1 cellular context compared by ENCODE assay signal in genomic region chr16:12803203-12804093, GRCh38.
TF ChIP-seq lines count a peak whose summit lies in the region.

Gene CPPED1, minus strand, starts transcription at chr16:12803887. Its CDS starts 111 bp downstream, at chr16:12803776.

TF ChIP-seq in GM12878, 131 proteins besides CTCF, POLR2A, EP300 and RAD21 (continued from another document and continues in another):
- TF ChIP-seq NR2C2 (IDR thresholded peaks at IDR 0.05; ENCODE audit: borderline replicate concordance, control insufficient read depth, insufficient read length, low read depth) (peak; percentile 82), SMAD1 (IDR thresholded peaks at IDR 0.05; ENCODE audit: low read depth, partially characterized antibody) (no peak), MYC (IDR thresholded peaks at IDR 0.05; ENCODE audit: insufficient read depth, insufficient read length, insufficient replicate concordance, low read length, severe bottlenecking) (no peak), E4F1 (IDR thresholded peaks at IDR 0.05; ENCODE audit: borderline replicate concordance, partially characterized antibody) (peak; percentile 37), FOXM1 (IDR thresholded peaks at IDR 0.05; ENCODE audit: low read depth, low read length) (0 out of 2 replicates have a peak, but pooled peaks have one; percentile 32), CREB1 (IDR thresholded peaks at IDR 0.05; ENCODE audit: low read depth) (peak; percentile 57), USF1 (IDR thresholded peaks at IDR 0.05; ENCODE audit: borderline replicate concordance, extremely low read length, insufficient read depth, low read depth, low read length) (peak; percentile 45), SREBF1 (IDR thresholded peaks at IDR 0.05; ENCODE audit: low read length) (no peak), E2F4 (IDR thresholded peaks at IDR 0.05; ENCODE audit: low read depth, low read length) (peak; percentile 3; the same call in 1 of the 2 replicates), ATF3 (IDR thresholded peaks at IDR 0.05; ENCODE audit: borderline replicate concordance, extremely low read depth, low read depth, low read length) (no peak), TCF7 (IDR thresholded peaks at IDR 0.05; ENCODE audit: borderline replicate concordance) (peak; percentile 86; the same call in 1 of the 2 replicates), REST (IDR thresholded peaks at IDR 0.05; ENCODE audit: low read depth, low read length) (0 out of 2 replicates have a peak, but pooled peaks have one; percentile 18), ESRRA (IDR thresholded peaks at IDR 0.05; ENCODE audit: low read length) (peak; percentile 90), RB1 (IDR thresholded peaks at IDR 0.05; ENCODE audit: borderline replicate concordance) (peak; percentile 97; the same call in 1 of the 2 replicates), PKNOX1 (IDR thresholded peaks at IDR 0.05) (peak; percentile 55), CHD1 (IDR thresholded peaks at IDR 0.05; ENCODE audit: low read depth, low read length) (no peak), ZBED1 (IDR thresholded peaks at IDR 0.05; ENCODE audit: borderline replicate concordance) (peak; percentile 87), NFYA (IDR thresholded peaks at IDR 0.05; ENCODE audit: borderline replicate concordance, low read depth, low read length) (no peak), RCOR1 (conservative IDR thresholded peaks at IDR 0.05; ENCODE audit: low read depth, low read length) (peak; percentile 85; the same call in 1 of the 2 replicates), HDAC6 (IDR thresholded peaks at IDR 0.05; ENCODE audit: unreplicated experiment) (no peak), SPI1 (IDR thresholded peaks at IDR 0.05; ENCODE audit: borderline replicate concordance, insufficient read depth, low read depth, low read length) (no peak), ZNF24 (IDR thresholded peaks at IDR 0.05) (peak; percentile 46; the same call in 1 of the 2 replicates), BRCA1 (IDR thresholded peaks at IDR 0.05; ENCODE audit: low read depth, low read length) (0 out of 2 replicates have a peak, but pooled peaks have one; percentile 11), SRF (IDR thresholded peaks at IDR 0.05; ENCODE audit: low read depth in 2 of 2, low read length in 2 of 2) (peak; percentile 94 to 99), ZBTB40 (IDR thresholded peaks at IDR 0.05; ENCODE audit: borderline replicate concordance) (peak; percentile 96), CREM (IDR thresholded peaks at IDR 0.05; ENCODE audit: low read depth) (peak; percentile 73), E2F8 (IDR thresholded peaks at IDR 0.05; ENCODE audit: low read depth, partially characterized antibody) (peak; percentile 58), MYB (IDR thresholded peaks at IDR 0.05; ENCODE audit: borderline replicate concordance, low read depth, low read length) (no peak), SUZ12 (IDR thresholded peaks at IDR 0.05; ENCODE audit: unreplicated experiment) (no peak), BACH1 (IDR thresholded peaks at IDR 0.05; ENCODE audit: borderline replicate concordance) (peak; percentile 92), SIN3A (IDR thresholded peaks at IDR 0.05; ENCODE audit: low read depth, low read length) (peak; percentile 77; the same call in 1 of the 2 replicates), SMAD5 (IDR thresholded peaks at IDR 0.05; ENCODE audit: low read depth) (peak; percentile 83), HDAC2 (IDR thresholded peaks at IDR 0.05) (no peak), RFX5 (IDR thresholded peaks at IDR 0.05; ENCODE audit: low read depth, low read length) (no peak), ZZZ3 (IDR thresholded peaks at IDR 0.05; ENCODE audit: control insufficient read depth, insufficient read length, low read depth) (no peak), ZNF687 (IDR thresholded peaks at IDR 0.05) (peak; percentile 83), BCL11A (IDR thresholded peaks at IDR 0.05; ENCODE audit: low read depth, low read length) (no peak), JUNB (IDR thresholded peaks at IDR 0.05) (no peak), TAF1 (IDR thresholded peaks at IDR 0.05; ENCODE audit: borderline replicate concordance, low read depth, low read length) (peak; percentile 97)
